Comparison of ENCODE assay signal across 28 cellular contexts in genomic region chr16:86217001-86217890, GRCh38.
A peak's percentile ranks its signal among the peaks of the same experiment; 100 is the strongest.
DNase-seq lines count a peak whose midpoint lies in the region; ATAC-seq, FAIRE-seq and TF ChIP-seq lines count a peak whose summit lies in the region.
"Had no signal": no experiment of that assay in that cellular context is flagged by ENCODE, and none has a peak within 500 bp of the region (broad histone marks: within the 10 kb centered on the region; RNA-seq: fewer than 3 reads in every experiment).

No MANE protein-coding gene starts in this region.

- intact Hi-C loops in cardiac septum (cut with DNase I) = no loop called here
- intact Hi-C loops in heart right ventricle (cut with DNase I) = no loop called here
- intact Hi-C loops in kidney (cut with DNase I) = no loop called here
- intact Hi-C loops in pancreas (cut with DNase I) = no loop called here

- ATAC-seq in heart right ventricle (no peak), pancreas (peak in 3 of 4 donors; percentile 9 to 34 (median 13)), GM19467 (IDR thresholded peaks at IDR 0.05; ENCODE audit: unreplicated experiment) (no peak)

- no peak overlapping the region for H3K4me3 ChIP-seq in heart right ventricle
- no peak overlapping the region for H3K4me3 ChIP-seq in kidney (ENCODE audit: low read length in 2 of 2)
- no peak overlapping the region for H3K4me3 ChIP-seq in pancreas
- H3K4me3 ChIP-seq: BLaER1 treated with 17β-estradiol and CSF1 and Interleukin-3, amounts not matched to agents 10 nM and 100 nM; HAP-1; SJSA1 had no signal

- FAIRE-seq in kidney (lab: Jason Lieb, UNC) (no peak), pancreas (lab: Jason Lieb, UNC) (no peak)
- FAIRE-seq: D721Med, GM18507, HTR-8/SVneo had no signal

- peaks cover 0 to 52% (median 28%) of the 10 kb centered on the region in 7 donors for H3K27me3 ChIP-seq in heart right ventricle
- H3K27me3 ChIP-seq in pancreas = no peaks in the 10 kb centered on the region
- H3K27me3 ChIP-seq: SJSA1 had no signal

- H3K9me3 ChIP-seq in heart right ventricle (no peaks in the 10 kb centered on the region), kidney (ENCODE audit: control insufficient read depth in 1 of 2, low read length in 2 of 2) (peaks cover 0 to 3% of the 10 kb centered on the region in 2 donors), pancreas (no peaks in the 10 kb centered on the region)
- H3K9me3 ChIP-seq: HAP-1, SJSA1 had no signal

- H3K9ac ChIP-seq in kidney (ENCODE audit: low read length in 2 of 2) = no peak overlapping the region
- H3K9ac ChIP-seq: BLaER1 treated with 17β-estradiol and CSF1 and Interleukin-3, amounts not matched to agents 10 nM and 100 nM had no signal

- H3K4me1 ChIP-seq in heart right ventricle (peaks cover 0 to 14% (median 0%) of the 10 kb centered on the region in 9 donors), kidney (ENCODE audit: control insufficient read depth in 1 of 2, insufficient read depth in 1 of 2, low read depth in 1 of 2, low read length in 2 of 2) (peaks cover 0 to 2% of the 10 kb centered on the region in 2 donors), pancreas (peaks cover 40 to 45% (median 42%) of the 10 kb centered on the region in 3 donors)
- H3K4me1 ChIP-seq: HAP-1 had no signal

- H3K36me3 ChIP-seq in heart right ventricle (no peaks in the 10 kb centered on the region), kidney (ENCODE audit: control insufficient read depth in 1 of 2, insufficient read depth in 2 of 2, low read length in 2 of 2) (no peaks in the 10 kb centered on the region), pancreas (no peaks in the 10 kb centered on the region)
- H3K36me3 ChIP-seq: BLaER1 treated with 17β-estradiol and CSF1 and Interleukin-3, amounts not matched to agents 10 nM and 100 nM; HAP-1 had no signal

- DNase-seq in cardiac septum (ENCODE audit: low spot score) (peak; percentile 51), heart right ventricle (no peak), kidney (peak; percentile 54), pancreas (peak in 3 of 6 donors; percentile 15 to 75 (median 47)), ureter (ENCODE audit: low spot score) (peak; percentile 38), ecto neural progenitor cell (ENCODE audit: low spot score) (no peak), G401 (ENCODE audit: low spot score) (no peak)
- DNase-seq: CD4-positive, alpha-beta T cell; GOT3; HFFc6; KBM-7; MV-4-11; NCI-H1105; NCI-H1436 treated with DMSO at 0.1 percent for 48 hours; NCI-H1930; NCI-H2107; NCI-H446 treated with DMSO at 0.1 percent for 48 hours; NCI-H526; NCI-H82; Right ventricle myocardium superior; RPMI8226 had no signal

- no peak for TF ChIP-seq CTCF in heart right ventricle (IDR thresholded peaks at IDR 0.05)
- TF ChIP-seq CTCF in kidney (IDR thresholded peaks at IDR 0.05; ENCODE audit: borderline replicate concordance, extremely low read depth, insufficient read depth) = no peak
- TF ChIP-seq CTCF in pancreas (IDR thresholded peaks at IDR 0.05) = no peak

- H3K27ac ChIP-seq in heart right ventricle = no peak overlapping the region
- no peak overlapping the region for H3K27ac ChIP-seq in kidney (ENCODE audit: low read depth in 2 of 2, low read length in 2 of 2)
- H3K27ac ChIP-seq in pancreas = peak overlapping the region; percentile 59 to 76 (median 66)
- H3K27ac ChIP-seq: BLaER1 treated with 17β-estradiol and CSF1 and Interleukin-3, amounts not matched to agents 10 nM and 100 nM; SJSA1 had no signal

- in situ Hi-C loops in G401 (cut with HindIII; ENCODE audit: low sequenced_read_pairs) = no loop called here

- WGBS in heart right ventricle, 2 donors = 86 to 88% methylated on average over 27 of the region's 27 CpGs
- WGBS in pancreas, 2 donors = 58 to 63% methylated on average over 27 of the region's 27 CpGs

Comparison
In these comparisons a context has a peak if more than half of its experiments do, and no peak if none do; other contexts are left out.
1. DNase-seq: peak in cardiac septum (single experiment), kidney (single experiment) and ureter (single experiment); none in heart right ventricle (0 of 2), ecto neural progenitor cell (single experiment) and G401 (single experiment).
2. ATAC-seq: peak in pancreas (3 of 4); none in heart right ventricle (0 of 8) and GM19467 (single experiment).
3. H3K27ac ChIP-seq: peak in pancreas (4 of 4); none in heart right ventricle (0 of 10) and kidney (0 of 2).